Comparison of ENCODE assay signal across 18 cellular contexts in genomic region chr6:10000461-10000992, GRCh38.
"Had no signal": no experiment of that assay in that cellular context is flagged by ENCODE, and none has a peak within 500 bp of the region (broad histone marks: within the 10 kb centered on the region; RNA-seq: fewer than 3 reads in every experiment).

No MANE protein-coding gene starts in this region.

- H3K27ac ChIP-seq: brain microvascular endothelial cell, coronary artery, heart right ventricle, spleen, thoracic aorta had no signal

- H3K36me3 ChIP-seq: brain microvascular endothelial cell, heart right ventricle, spleen, thoracic aorta had no signal

- ATAC-seq: activated CD8-positive, alpha-beta T cell treated with anti-CD3 and anti-CD28 coated beads for 36 hours; activated naive CD8-positive, alpha-beta T cell treated with anti-CD3 and anti-CD28 coated beads, Interleukin-2, amount 50 U/mL, for 24 hours; heart right ventricle; left ventricle myocardium superior; stimulated activated memory B cell treated with anti-CD40 and anti-IgM and Interleukin-4, amounts not matched to agents 10 μg/mL and 1 μg/mL and 100 μg/mL, for 72 hours had no signal

- DNase-seq: activated CD4-positive, alpha-beta T cell treated with anti-CD3 and anti-CD28 coated beads, Interleukin-2, amount 10 ng/mL, durations not matched to agents 24 days and 14 days; activated CD8-positive, alpha-beta T cell treated with anti-CD3 and anti-CD28 coated beads for 36 hours; activated naive CD4-positive, alpha-beta T cell treated with anti-CD3 and anti-CD28 coated beads, Interleukin-2, amount 10 ng/mL, durations not matched to agents 7 days and 5 days; activated naive CD8-positive, alpha-beta T cell treated with anti-CD3 and anti-CD28 coated beads, Interleukin-2, amount 50 U/mL, for 24 hours; activated T-cell treated with anti-CD3 and anti-CD28 coated beads, Interleukin-2, amount 50 U/mL, for 24 hours; aorta; brain microvascular endothelial cell; heart right ventricle; left ventricle myocardium superior; occipital lobe; posterior cingulate gyrus; retina; spleen; stimulated activated CD4-positive, alpha-beta T cell treated with anti-CD3 and anti-CD28 coated beads, Interleukin-4, amount 100 ng/mL, for 4 hours; T-helper 9 cell had no signal

- H3K27me3 ChIP-seq: brain microvascular endothelial cell, heart right ventricle, spleen had no signal

- H3K4me1 ChIP-seq: heart right ventricle, spleen had no signal

- H3K9me3 ChIP-seq: heart right ventricle, spleen, thoracic aorta had no signal

- H3K4me3 ChIP-seq: coronary artery, heart right ventricle, spleen, thoracic aorta had no signal
